22 cellular contexts compared by ENCODE assay signal in genomic region chr15:82855286-82856092, GRCh38. TPM values are rescaled to one million over a fixed set of nuclear protein-coding genes. Genes with fewer than 3 reads are reported as not detected.
DNase-seq lines count a peak whose midpoint lies in the region; ATAC-seq and TF ChIP-seq lines count a peak whose summit lies in the region.
"Had no signal": no experiment of that assay in that cellular context is flagged by ENCODE, and none has a peak within 500 bp of the region (broad histone marks: within the 10 kb centered on the region; RNA-seq: fewer than 3 reads in every experiment).

No MANE protein-coding gene starts in this region.

- H3K4me1 ChIP-seq in heart right ventricle (peaks cover 0 to 7% (median 0%) of the 10 kb centered on the region in 9 donors), left ventricle myocardium inferior (no peaks in the 10 kb centered on the region), RWPE2 (ENCODE audit: insufficient read depth, poor library complexity, severe bottlenecking) (no peaks in the 10 kb centered on the region)
- H3K4me1 ChIP-seq: Peyer's patch had no signal

- intact Hi-C loops in heart right ventricle (cut with DNase I), result loop anchor here in 3 of 10 donors (5.0 to 10.0 kb wide), 2 partner anchors 129 to 132 kb away; partner anchors contain the start of gene RAMAC (in 3 of the 3)
- intact Hi-C loops in left ventricle myocardium inferior (cut with micrococcal nuclease), result no loop called here

- H3K27me3 Mint-ChIP-seq in type B pancreatic cell (no peaks in the 10 kb centered on the region), immature natural killer cell (ENCODE audit: low read depth in 3 of 3) (no peaks in the 10 kb centered on the region)
- H3K27me3 Mint-ChIP-seq: dendritic cell treated with granulocyte-macrophage colony-stimulating factor and Interleukin-4, amounts not matched to agents 40 ng/mL and 50 ng/mL, for 4 days had no signal

- peaks cover 24% of the 10 kb centered on the region for H3K4me1 Mint-ChIP-seq in type B pancreatic cell (ENCODE audit: unreplicated experiment)
- H3K4me1 Mint-ChIP-seq in immature natural killer cell, result peaks cover 2 to 7% of the 10 kb centered on the region in 2 donors

- H3K27ac Mint-ChIP-seq in type B pancreatic cell, result no peak overlapping the region
- peak overlapping the region in 1 of 6 donors; percentile 40 for H3K27ac Mint-ChIP-seq in immature natural killer cell
- H3K27ac Mint-ChIP-seq: dendritic cell treated with granulocyte-macrophage colony-stimulating factor and Interleukin-4, amounts not matched to agents 40 ng/mL and 50 ng/mL, for 4 days; GM23338; mesothelial cell of epicardium had no signal

- H3K4me3 ChIP-seq in heart right ventricle, result peak overlapping the region in 3 of 10 donors; percentile 4 to 19 (median 5)
- H3K4me3 ChIP-seq in left ventricle myocardium inferior, result no peak overlapping the region
- no peak overlapping the region for H3K4me3 ChIP-seq in RWPE2 (ENCODE audit: severe bottlenecking)
- H3K4me3 ChIP-seq: body of pancreas, GM23338, Peyer's patch had no signal

- H3K27me3 ChIP-seq in heart right ventricle (no peaks in the 10 kb centered on the region), left ventricle myocardium inferior (ENCODE audit: low read depth) (no peaks in the 10 kb centered on the region), RWPE2 (ENCODE audit: insufficient read depth, poor library complexity, severe bottlenecking) (no peaks in the 10 kb centered on the region)
- H3K27me3 ChIP-seq: body of pancreas, Peyer's patch had no signal

- H3K4me3 Mint-ChIP-seq in type B pancreatic cell (no peak overlapping the region), immature natural killer cell (peak overlapping the region in 1 of 5 donors; percentile 6)
- H3K4me3 Mint-ChIP-seq: dendritic cell treated with granulocyte-macrophage colony-stimulating factor and Interleukin-4, amounts not matched to agents 40 ng/mL and 50 ng/mL, for 4 days; GM23338; mesothelial cell of epicardium had no signal

- no peaks in the 10 kb centered on the region for H3K9me3 ChIP-seq in heart right ventricle
- no peaks in the 10 kb centered on the region for H3K9me3 ChIP-seq in left ventricle myocardium inferior (replicated peaks)
- no peaks in the 10 kb centered on the region for H3K9me3 ChIP-seq in RWPE2 (ENCODE audit: severe bottlenecking)
- H3K9me3 ChIP-seq: body of pancreas, Peyer's patch had no signal

- peak in 1 of 2 donors; percentile 17 for DNase-seq in heart right ventricle
- DNase-seq in left ventricle myocardium inferior, result no peak
- peak; percentile 35 for DNase-seq in RWPE2 (ENCODE audit: low spot score)
- peak; percentile 78 for DNase-seq in islet precursor cell
- DNase-seq in type B pancreatic cell (ENCODE audit: extremely low spot score, unreplicated experiment), result peak; percentile 56
- no peak for DNase-seq in cerebellar nuclear complex (lab: John Stamatoyannopoulos, UW)
- no peak for DNase-seq in immature natural killer cell
- DNase-seq in D341Med (ENCODE audit: low spot score), result no peak
- DNase-seq: activated CD8-positive, alpha-beta memory T cell treated with anti-CD3 and anti-CD28 coated beads, Interleukin-2, amount 50 U/mL, for 4 hours; activated naive CD4-positive, alpha-beta T cell treated with Interleukin-2 at 50 U/mL for 16 hours; body of pancreas; COR-L47; NCI-H1694 treated with DMSO at 0.1 percent for 48 hours; SW 1271 had no signal

- ATAC-seq in heart right ventricle (peak in 7 of 8 donors; percentile 37 to 80 (median 53)), RWPE2 (ENCODE audit: low read depth) (no peak)
- ATAC-seq: GM23338 had no signal

- peak overlapping the region in 5 of 10 donors; percentile 20 to 60 (median 58) for H3K27ac ChIP-seq in heart right ventricle
- H3K27ac ChIP-seq in left ventricle myocardium inferior (replicated peaks), result no peak overlapping the region
- H3K27ac ChIP-seq in RWPE2 (ENCODE audit: poor library complexity, severe bottlenecking), result no peak overlapping the region
- H3K27ac ChIP-seq: Peyer's patch had no signal

- H3K36me3 ChIP-seq in heart right ventricle (peaks cover 0 to 15% (median 0%) of the 10 kb centered on the region in 9 donors), left ventricle myocardium inferior (peaks cover 10% of the 10 kb centered on the region), RWPE2 (ENCODE audit: low read depth) (peaks cover 8% of the 10 kb centered on the region; the same call in 1 of the 2 replicates)
- H3K36me3 ChIP-seq: Peyer's patch had no signal

- no peak for TF ChIP-seq CTCF in heart right ventricle (IDR thresholded peaks at IDR 0.05)
- no peak for TF ChIP-seq CTCF in left ventricle myocardium inferior (IDR thresholded peaks at IDR 0.05; ENCODE audit: borderline replicate concordance)
- no peak for TF ChIP-seq CTCF in RWPE2 (IDR thresholded peaks at IDR 0.05; ENCODE audit: poor library complexity, severe bottlenecking)
- TF ChIP-seq CTCF in type B pancreatic cell (conservative IDR thresholded peaks at IDR 0.05), result no peak

- H3K9me3 Mint-ChIP-seq in type B pancreatic cell (no peaks in the 10 kb centered on the region), immature natural killer cell (no peaks in the 10 kb centered on the region)
- H3K9me3 Mint-ChIP-seq: dendritic cell treated with granulocyte-macrophage colony-stimulating factor and Interleukin-4, amounts not matched to agents 40 ng/mL and 50 ng/mL, for 4 days; GM23338; mesothelial cell of epicardium had no signal

- H3K36me3 Mint-ChIP-seq in type B pancreatic cell, result no peaks in the 10 kb centered on the region
- H3K36me3 Mint-ChIP-seq in immature natural killer cell, result peaks cover 0 to 5% (median 3%) of the 10 kb centered on the region in 3 donors
- H3K36me3 Mint-ChIP-seq: mesothelial cell of epicardium had no signal

- WGBS in heart right ventricle, 2 donors, result 78 to 80% methylated on average over 16 to 17 of the region's 17 CpGs

RNA-seq across cellular contexts. Expression of gene WHAMM, which starts 46.1 kb away (rescaled TPM):
- total RNA-seq in heart right ventricle (1 to 10 TPM; 5.4 to 8.1 (median 6.8) TPM), left ventricle myocardium inferior (5.4 TPM), type B pancreatic cell (ENCODE audit: low replicate concordance) (9.0 and 10.9 TPM in 2 replicates)
- polyA plus RNA-seq in heart right ventricle (1 to 10 TPM; 3.2 to 3.9 TPM), immature natural killer cell (1 to 10 TPM; 3.3 to 5.2 (median 4.1) TPM)

RNA-seq across cellular contexts. Expression of gene FSD2, which starts 49.6 kb away (rescaled TPM):
- total RNA-seq in heart right ventricle, result 100 to 1,000 TPM in 3 of 10 donors, 10 to 100 TPM in 7; 50.3 to 142 (median 88.8) TPM
- polyA plus RNA-seq in heart right ventricle, result 10 to 100 TPM in 1 of 2 donors, 1 to 10 TPM in 1; 1.7 to 24.9 TPM
- total RNA-seq in left ventricle myocardium inferior, result 108 TPM
- not detected in 2 replicates for total RNA-seq in type B pancreatic cell (ENCODE audit: low replicate concordance)
- polyA plus RNA-seq in immature natural killer cell, result not detected
- total RNA-seq: epithelial cell of proximal tubule, G401, GM23338, mesothelial cell of epicardium, Peyer's patch, subcutaneous adipose tissue had no signal
- polyA plus RNA-seq: AG04450 had no signal

Comparison
In these comparisons a context has a peak if more than half of its experiments do, and no peak if none do; other contexts are left out.
1. DNase-seq: peak in RWPE2 (single experiment), islet precursor cell (single experiment) and type B pancreatic cell (single experiment); none in left ventricle myocardium inferior (single experiment), cerebellar nuclear complex (0 of 2), immature natural killer cell (0 of 3) and D341Med (single experiment).
2. RNA of gene FSD2, which starts 49.6 kb away (total RNA-seq): 108 TPM in left ventricle myocardium inferior (single experiment) and 50.3 to 142 TPM in heart right ventricle; not detected in type B pancreatic cell; every median in the first group is over 10 times any median in the second.